12 cellular contexts compared by ENCODE assay signal in genomic region chr16:68146583-68146982, GRCh38.
A peak's percentile ranks its signal among the peaks of the same experiment; 100 is the strongest.
DNase-seq lines count a peak whose midpoint lies in the region; ATAC-seq, FAIRE-seq and TF ChIP-seq lines count a peak whose summit lies in the region.
"Had no signal": no experiment of that assay in that cellular context is flagged by ENCODE, and none has a peak within 500 bp of the region (broad histone marks: within the 10 kb centered on the region; RNA-seq: fewer than 3 reads in every experiment).

No MANE protein-coding gene starts in this region.

- peaks cover 0 to 5% (median 0%) of the 10 kb centered on the region in 3 donors for H3K36me3 ChIP-seq in pancreas
- peaks cover 0 to 10% (median 0%) of the 10 kb centered on the region in 3 donors for H3K36me3 ChIP-seq in esophagus squamous epithelium

- H3K4me1 ChIP-seq in pancreas, result peaks cover 7 to 13% (median 9%) of the 10 kb centered on the region in 3 donors
- H3K4me1 ChIP-seq in esophagus squamous epithelium, result peaks cover 0 to 35% (median 5%) of the 10 kb centered on the region in 3 donors

- TF ChIP-seq CTCF in foreskin fibroblast (IDR thresholded peaks at IDR 0.05; ENCODE audit: low read depth, low read length) (no peak), pancreas (IDR thresholded peaks at IDR 0.05) (no peak), esophagus squamous epithelium (IDR thresholded peaks at IDR 0.05) (no peak)

- WGBS in pancreas, 2 donors, result 3 to 8% methylated on average over 2 of the region's 2 CpGs
- WGBS in esophagus squamous epithelium, 2 donors, result 17 to 22% methylated on average over 2 of the region's 2 CpGs

- ATAC-seq in pancreas, result peak; percentile 64 to 94 (median 85)
- no peak for ATAC-seq in GM19324 (IDR thresholded peaks at IDR 0.05; ENCODE audit: low FRiP score, unreplicated experiment)

- H3K4me3 ChIP-seq in foreskin fibroblast (ENCODE audit: low read depth in 1 of 2, low read length in 2 of 2) (no peak overlapping the region), pancreas (no peak overlapping the region), esophagus squamous epithelium (no peak overlapping the region)

- H3K9me3 ChIP-seq in pancreas (no peaks in the 10 kb centered on the region), esophagus squamous epithelium (no peaks in the 10 kb centered on the region)
- H3K9me3 ChIP-seq: neutrophil had no signal

- intact Hi-C loops in pancreas (cut with DNase I) (no loop called here), esophagus squamous epithelium (cut with DNase I) (no loop called here)

- H3K27ac ChIP-seq in pancreas (no peak overlapping the region), esophagus squamous epithelium (no peak overlapping the region)
- H3K27ac ChIP-seq: neutrophil had no signal

- H3K27me3 ChIP-seq in pancreas, result no peaks in the 10 kb centered on the region
- no peaks in the 10 kb centered on the region for H3K27me3 ChIP-seq in esophagus squamous epithelium
- H3K27me3 ChIP-seq: neutrophil had no signal

- TF ChIP-seq POLR2A in esophagus squamous epithelium (IDR thresholded peaks at IDR 0.05), result no peak

- FAIRE-seq in pancreas (lab: Jason Lieb, UNC), result peak; percentile 91
- FAIRE-seq: HTR-8/SVneo had no signal

- DNase-seq in EH (ENCODE audit: low read depth), result peak; percentile 43
- peak; percentile 42 for DNase-seq in OCI-M1 (lab: John Stamatoyannopoulos, UW)
- peak; percentile 3 to 28 for DNase-seq in foreskin fibroblast
- DNase-seq in pancreas, result no peak
- DNase-seq in SK-N-DZ (ENCODE audit: low spot score), result no peak
- no peak for DNase-seq in esophagus squamous epithelium (lab: John Stamatoyannopoulos, UW)
- no peak for DNase-seq in DMS153 (lab: John Stamatoyannopoulos, UW)
- DNase-seq: activated CD4-positive, alpha-beta memory T cell treated with anti-CD3 and anti-CD28 coated beads, Interleukin-2, amount 10 ng/mL, durations not matched to agents 7 days and 5 days; NCI-H2171 treated with DMSO at 0.1 percent for 48 hours had no signal

Comparison
In these comparisons a context has a peak if more than half of its experiments do, and no peak if none do; other contexts are left out.
1. DNase-seq: peak in EH (single experiment), OCI-M1 (single experiment) and foreskin fibroblast (2 of 2); none in pancreas (0 of 6), SK-N-DZ (single experiment), esophagus squamous epithelium (single experiment) and DMS153 (single experiment).